In the genomic region with DNA sequence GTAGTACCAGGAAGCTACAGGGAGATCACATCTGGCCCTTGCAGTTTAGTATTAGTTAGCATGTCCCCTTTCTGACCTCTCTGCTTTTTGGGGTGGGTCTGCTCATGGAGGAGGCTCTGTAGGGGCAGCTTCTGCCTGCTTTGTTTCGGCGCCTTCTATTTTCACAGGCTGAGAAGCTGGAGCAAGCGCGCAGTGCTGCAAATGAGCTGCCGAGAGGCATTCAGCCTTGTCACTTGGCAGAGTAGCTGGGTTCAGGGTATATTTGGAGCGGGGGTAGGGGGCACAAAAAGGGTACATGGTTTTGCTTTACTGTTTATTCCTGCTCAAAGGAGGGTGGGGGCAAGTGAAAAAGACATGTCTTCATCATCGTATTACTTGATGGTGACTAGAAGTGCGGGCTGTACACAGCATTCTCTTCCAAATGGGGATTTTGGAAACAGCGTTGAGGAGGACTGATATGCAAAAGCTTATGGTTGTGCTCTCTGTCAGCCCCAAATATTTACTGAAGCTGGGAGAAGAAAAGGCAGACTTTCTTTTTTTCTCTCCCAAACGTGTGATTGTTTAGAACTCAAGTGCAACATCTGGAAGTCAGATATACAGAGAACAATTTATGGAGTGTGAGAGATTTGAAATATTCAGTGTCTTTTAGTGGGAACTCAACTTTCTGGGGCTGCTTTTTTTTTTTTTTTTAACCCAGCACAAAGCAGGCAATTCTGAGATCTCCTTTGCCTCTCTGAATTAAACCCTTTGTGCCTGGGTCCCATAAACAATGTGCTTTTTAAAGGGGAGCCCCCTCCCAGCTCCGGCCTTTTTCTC, we compare ENCODE assay signal across 9 cellular contexts.
DNase-seq lines count a peak whose midpoint lies in the region; ATAC-seq and TF ChIP-seq lines count a peak whose summit lies in the region.
"Had no signal": no experiment of that assay in that cellular context is flagged by ENCODE, and none has a peak within 500 bp of the region (broad histone marks: within the 10 kb centered on the region; RNA-seq: fewer than 3 reads in every experiment).

No MANE protein-coding gene starts in this region.

- H3K4me3 Mint-ChIP-seq in activated CD4-positive, alpha-beta T cell treated with anti-CD3 and anti-CD28 coated beads for 36 hours: no peak overlapping the region

- no peaks in the 10 kb centered on the region for H3K27me3 Mint-ChIP-seq in activated CD4-positive, alpha-beta T cell treated with anti-CD3 and anti-CD28 coated beads for 36 hours

- peaks cover 5 to 35% of the 10 kb centered on the region in 2 donors for H3K4me1 ChIP-seq in thoracic aorta (ENCODE audit: control insufficient read depth in 1 of 2, low read depth in 2 of 2)
- H3K4me1 ChIP-seq: A549 had no signal

- H3K4me3 ChIP-seq in lower leg skin (ENCODE audit: low read depth, poor library complexity, severe bottlenecking) (peak overlapping the region; percentile 61), thoracic aorta (peak overlapping the region; percentile 89)
- H3K4me3 ChIP-seq: A549 had no signal

- intact Hi-C loops in activated CD4-positive, alpha-beta T cell treated with anti-CD3 and anti-CD28 coated beads for 36 hours (cut with DNase I, micrococcal nuclease): loop anchor here (1.0 to 2.0 kb wide), 4 partner anchors 14 to 521 kb away; no protein-coding TSS in a partner anchor
- intact Hi-C loops in lower leg skin (cut with DNase I; ENCODE audit: low total_unique reads): no loop called here

- POLR2A ChIA-PET in activated CD4-positive, alpha-beta T cell treated with anti-CD3 and anti-CD28 coated beads for 36 hours (lab: Charles Lee): interaction anchor here (0.6 to 4.1 kb wide), 16 partner anchors 8 to 196 kb away, joined by 3 to 42 read pairs (median 4); no protein-coding TSS in a partner anchor

- H3K27ac Mint-ChIP-seq in activated CD4-positive, alpha-beta T cell treated with anti-CD3 and anti-CD28 coated beads for 36 hours: peak overlapping the region; percentile 99

- no peak for ATAC-seq in activated CD4-positive, alpha-beta T cell treated with anti-CD3 and anti-CD28 coated beads for 36 hours
- ATAC-seq in thoracic aorta (ENCODE audit: insufficient number of reproducible peaks, low FRiP score, low read depth) (no peak), GM19023 (IDR thresholded peaks at IDR 0.05; ENCODE audit: unreplicated experiment) (no peak)
- ATAC-seq: A549 had no signal

- TF ChIP-seq CTCF in lower leg skin (IDR thresholded peaks at IDR 0.05) (no peak), thoracic aorta (IDR thresholded peaks at IDR 0.05) (no peak)

- H3K36me3 ChIP-seq in thoracic aorta: no peaks in the 10 kb centered on the region

- H3K27ac ChIP-seq in thoracic aorta: peak overlapping the region in 1 of 2 donors; percentile 70
- H3K27ac ChIP-seq: A549 had no signal

- H3K9me3 ChIP-seq in thoracic aorta: no peaks in the 10 kb centered on the region
- H3K9me3 ChIP-seq: A549 had no signal

- 35% methylated on average over 11 of the region's 11 CpGs for WGBS in lower leg skin, 2 donors

- no peak for TF ChIP-seq POLR2A in lower leg skin (IDR thresholded peaks at IDR 0.05)

- peaks cover 44% of the 10 kb centered on the region for H3K4me1 Mint-ChIP-seq in activated CD4-positive, alpha-beta T cell treated with anti-CD3 and anti-CD28 coated beads for 36 hours

- H3K9me3 Mint-ChIP-seq in activated CD4-positive, alpha-beta T cell treated with anti-CD3 and anti-CD28 coated beads for 36 hours (ENCODE audit: low read depth): peaks cover 4% of the 10 kb centered on the region

- peaks cover 16% of the 10 kb centered on the region for H3K36me3 Mint-ChIP-seq in activated CD4-positive, alpha-beta T cell treated with anti-CD3 and anti-CD28 coated beads for 36 hours (ENCODE audit: low read depth)

- no peaks in the 10 kb centered on the region for H3K27me3 ChIP-seq in thoracic aorta (replicated peaks; ENCODE audit: insufficient read depth)

- CTCF ChIA-PET in activated CD4-positive, alpha-beta T cell treated with anti-CD3 and anti-CD28 coated beads for 36 hours (lab: Charles Lee): interaction anchor here (0.7 to 4.9 kb wide), 20 partner anchors 10 to 734 kb away, joined by 3 to 32 read pairs (median 4); no protein-coding TSS in a partner anchor

- DNase-seq in activated CD4-positive, alpha-beta T cell treated with anti-CD3 and anti-CD28 coated beads for 36 hours: peak; percentile 52
- no peak for DNase-seq in activated CD4-positive, alpha-beta T cell treated with anti-CD3 and anti-CD28 coated beads for 4 hours
- DNase-seq in anterior cingulate cortex (lab: John Stamatoyannopoulos, UW) (peak in 33 of 58 donors; percentile 22 to 62 (median 40)), lower leg skin (ENCODE audit: low spot score in 2 of 2) (no peak), thoracic aorta (ENCODE audit: low spot score) (no peak), RKO (ENCODE audit: low spot score) (no peak), mucosa of gallbladder (ENCODE audit: low spot score) (no peak)

Comparison
In these comparisons a context has a peak if more than half of its experiments do, and no peak if none do; other contexts are left out.
1. DNase-seq: peak in activated CD4-positive, alpha-beta T cell treated with anti-CD3 and anti-CD28 coated beads for 36 hours (single experiment) and anterior cingulate cortex (33 of 58); none in activated CD4-positive, alpha-beta T cell treated with anti-CD3 and anti-CD28 coated beads for 4 hours (0 of 2), lower leg skin (0 of 2), thoracic aorta (single experiment), RKO (single experiment) and mucosa of gallbladder (single experiment).